Comparison of ENCODE assay signal across 2 cellular contexts in genomic region chr9:35638755-35639154, GRCh38. TPM values are rescaled to one million over a fixed set of nuclear protein-coding genes. Genes with fewer than 3 reads are reported as not detected.
"Had no signal": no experiment of that assay in that cellular context is flagged by ENCODE, and none has a peak within 500 bp of the region (broad histone marks: within the 10 kb centered on the region; RNA-seq: fewer than 3 reads in every experiment).

No MANE protein-coding gene starts in this region.

RNA-seq across cellular contexts. Expression of gene SIT1, which starts 12.0 kb away (rescaled TPM):
- total RNA-seq: ascending aorta, SJCRH30 had no signal

RNA-seq across cellular contexts. Expression of gene CD72, which starts 20.5 kb away (rescaled TPM):
- total RNA-seq: ascending aorta, SJCRH30 had no signal
